Comparison of ENCODE assay signal across 20 cellular contexts in genomic region chr1:28028873-28029654, GRCh38. TPM values are rescaled to one million over a fixed set of nuclear protein-coding genes. Genes with fewer than 3 reads are reported as not detected.
DNase-seq lines count a peak whose midpoint lies in the region; ATAC-seq and TF ChIP-seq lines count a peak whose summit lies in the region.
"Had no signal": no experiment of that assay in that cellular context is flagged by ENCODE, and none has a peak within 500 bp of the region (broad histone marks: within the 10 kb centered on the region; RNA-seq: fewer than 3 reads in every experiment).

No MANE protein-coding gene starts in this region.

- no peak overlapping the region for H2BK5ac ChIP-seq in mesenchymal stem cell (ENCODE audit: low read depth, low read length, poor library complexity, severe bottlenecking)

- H2AK5ac ChIP-seq in mesenchymal stem cell (ENCODE audit: low read length, severe bottlenecking) = peak overlapping the region; percentile 14

- no peak overlapping the region for H3K4me2 ChIP-seq in mesenchymal stem cell (ENCODE audit: low read length, poor library complexity, severe bottlenecking)
- no peak overlapping the region for H3K4me2 ChIP-seq in Karpas-422 (ENCODE audit: low read depth, low read length, poor library complexity, severe bottlenecking)

- H3K23ac ChIP-seq in mesenchymal stem cell (ENCODE audit: low read length in 2 of 2) = no peak overlapping the region

- no peak overlapping the region for H4K91ac ChIP-seq in mesenchymal stem cell (ENCODE audit: low read length)

- H2BK15ac ChIP-seq in mesenchymal stem cell (ENCODE audit: low read depth, poor library complexity, severe bottlenecking) = no peak overlapping the region

- H3K4me1 Mint-ChIP-seq in HFFc6 (ENCODE audit: low read depth) (peaks cover 63% of the 10 kb centered on the region), chondrocyte (ENCODE audit: low read depth) (peaks cover 32% of the 10 kb centered on the region)

- no peaks in the 10 kb centered on the region for H4K20me1 ChIP-seq in Karpas-422 (ENCODE audit: insufficient read depth, low read depth, low read length)

- H3K4ac ChIP-seq in mesenchymal stem cell (ENCODE audit: low read depth in 1 of 2, low read length in 2 of 2) = no peak overlapping the region

- no peak overlapping the region for H3K9ac ChIP-seq in mesenchymal stem cell (ENCODE audit: low read length)
- H3K9ac ChIP-seq in Karpas-422 (ENCODE audit: low read length) = no peak overlapping the region

- H3K27ac ChIP-seq in AG04450 (ENCODE audit: low read depth, low read length) (peak overlapping the region; percentile 54), mesenchymal stem cell (ENCODE audit: low read length, poor library complexity, severe bottlenecking) (peak overlapping the region; percentile 71), Karpas-422 (ENCODE audit: low read length) (no peak overlapping the region)
- H3K27ac ChIP-seq: pancreas, SJSA1 had no signal

- CTCF ChIA-PET in AG04450 (lab: Charles Lee) = interaction anchor here (0.6 to 1.1 kb wide), 2 partner anchors 8 to 220 kb away, joined by 3 to 6 read pairs; no protein-coding TSS in a partner anchor

- peaks cover 12% of the 10 kb centered on the region for H3K79me1 ChIP-seq in mesenchymal stem cell (replicated peaks; ENCODE audit: low read length, poor library complexity, severe bottlenecking)

- peaks cover 8% of the 10 kb centered on the region for H3K36me3 Mint-ChIP-seq in HFFc6 (ENCODE audit: low read depth)
- peaks cover 1% of the 10 kb centered on the region for H3K36me3 Mint-ChIP-seq in chondrocyte (ENCODE audit: low read depth)

- H3K9me3 ChIP-seq in AG04450 (ENCODE audit: control insufficient read depth, insufficient read depth, low read length) (no peaks in the 10 kb centered on the region), mesenchymal stem cell (ENCODE audit: control insufficient read depth, low read length) (no peaks in the 10 kb centered on the region), Karpas-422 (ENCODE audit: low read length) (no peaks in the 10 kb centered on the region)
- H3K9me3 ChIP-seq: mucosa of descending colon, pancreas, SJSA1 had no signal

- DNase-seq in AG04450 (ENCODE audit: low read depth, low spot score) (no peak), HFFc6 (peak; percentile 25), chondrocyte (ENCODE audit: low spot score) (no peak), mesenchymal stem cell (peak; percentile 26), cerebellar nuclear complex (lab: John Stamatoyannopoulos, UW) (no peak), Karpas-422 (no peak)
- DNase-seq in activated CD4-positive, alpha-beta T cell treated with anti-CD3 and anti-CD28 coated beads, Interleukin-2, amount 50 U/mL, for 48 hours = no peak
- DNase-seq: ACHN; activated CD4-positive, alpha-beta T cell treated with anti-CD3 and anti-CD28 coated beads for 48 hours; activated naive CD8-positive, alpha-beta T cell treated with anti-CD3 and anti-CD28 coated beads for 36 hours; activated T-cell treated with anti-CD3 and anti-CD28 coated beads, Interleukin-2, amount 50 U/mL, for 24 hours; Calu3; head of caudate nucleus; mucosa of descending colon; NCI-H1694 treated with DMSO at 0.1 percent for 48 hours; NCI-H446; pancreas; stimulated activated naive CD4-positive, alpha-beta T cell treated with Interleukin-2 at 50 U/mL for 16 hours had no signal

- H3K36me3 ChIP-seq in mesenchymal stem cell (ENCODE audit: control insufficient read depth in 1 of 2, insufficient read depth in 2 of 2, low read depth in 1 of 2, low read length in 2 of 2) (peaks cover 0 to 22% of the 10 kb centered on the region in 2 experiments), Karpas-422 (ENCODE audit: insufficient read depth, low read length) (peaks cover 12% of the 10 kb centered on the region; the same call in 1 of the 2 replicates)

- peaks cover 4% of the 10 kb centered on the region for H3K4me1 ChIP-seq in mesenchymal stem cell (ENCODE audit: control insufficient read depth, insufficient read depth, low read depth, low read length)
- peaks cover 3% of the 10 kb centered on the region; the same call in 1 of the 2 replicates for H3K4me1 ChIP-seq in Karpas-422 (ENCODE audit: low read length)
- H3K4me1 ChIP-seq: pancreas had no signal

- H3K9me3 Mint-ChIP-seq in HFFc6 (no peaks in the 10 kb centered on the region), chondrocyte (ENCODE audit: low read depth) (no peaks in the 10 kb centered on the region)
- H3K9me3 Mint-ChIP-seq: activated naive CD8-positive, alpha-beta T cell treated with anti-CD3 and anti-CD28 coated beads for 36 hours; activated T-cell treated with anti-CD3 and anti-CD28 coated beads, Interleukin-2, amount 50 U/mL, for 24 hours had no signal

- H3K4me3 ChIP-seq in AG04450 (ENCODE audit: low read depth, low read length) = no peak overlapping the region
- no peak overlapping the region for H3K4me3 ChIP-seq in mesenchymal stem cell (ENCODE audit: insufficient read depth in 1 of 2, low read depth in 1 of 2, low read length in 2 of 2)
- no peak overlapping the region for H3K4me3 ChIP-seq in Karpas-422 (ENCODE audit: low read length)
- H3K4me3 ChIP-seq: mucosa of descending colon, pancreas, SJSA1 had no signal

- H3K27me3 Mint-ChIP-seq in HFFc6 (ENCODE audit: insufficient read depth) = peaks cover 1% of the 10 kb centered on the region; the same call in 1 of the 2 replicates
- H3K27me3 Mint-ChIP-seq in chondrocyte (ENCODE audit: low read depth) = no peaks in the 10 kb centered on the region
- H3K27me3 Mint-ChIP-seq: activated naive CD8-positive, alpha-beta T cell treated with anti-CD3 and anti-CD28 coated beads for 36 hours; activated T-cell treated with anti-CD3 and anti-CD28 coated beads, Interleukin-2, amount 50 U/mL, for 24 hours had no signal

- no peak overlapping the region for H2BK12ac ChIP-seq in mesenchymal stem cell (ENCODE audit: low read length in 2 of 2)

- POLR2A ChIA-PET in AG04450 (lab: Yijun Ruan, JAX) = interaction anchor here (0.6 kb wide), 1 partner anchor 22 kb away, joined by 5 read pairs; no protein-coding TSS in a partner anchor

- no peaks in the 10 kb centered on the region for H3K9me2 ChIP-seq in Karpas-422 (replicated peaks; ENCODE audit: insufficient read depth, low read length)

- no peak for TF ChIP-seq CTCF in AG04450 (IDR thresholded peaks at IDR 0.05; ENCODE audit: low read depth, low read length)
- TF ChIP-seq CTCF in HFFc6 (IDR thresholded peaks at IDR 0.05) = no peak
- TF ChIP-seq CTCF in chondrocyte (IDR thresholded peaks at IDR 0.05) = no peak

- peaks cover 78% of the 10 kb centered on the region for H3K79me2 ChIP-seq in Karpas-422 (ENCODE audit: low read length)

- WGBS in mesenchymal stem cell = 86% methylated on average over 2 of the region's 3 CpGs

- H2BK120ac ChIP-seq in mesenchymal stem cell (ENCODE audit: low read depth, low read length) = no peak overlapping the region

- H4K8ac ChIP-seq in mesenchymal stem cell (ENCODE audit: low read length) = no peak overlapping the region

- H3K4me3 Mint-ChIP-seq in HFFc6 = peak overlapping the region; percentile 52
- peak overlapping the region; percentile 22 for H3K4me3 Mint-ChIP-seq in chondrocyte (ENCODE audit: unreplicated experiment)
- H3K4me3 Mint-ChIP-seq: activated naive CD8-positive, alpha-beta T cell treated with anti-CD3 and anti-CD28 coated beads for 36 hours; activated T-cell treated with anti-CD3 and anti-CD28 coated beads, Interleukin-2, amount 50 U/mL, for 24 hours had no signal

- no peak overlapping the region for H2AFZ ChIP-seq in mesenchymal stem cell (ENCODE audit: low read depth, low read length)
- no peak overlapping the region for H2AFZ ChIP-seq in Karpas-422 (ENCODE audit: low read length)

- H3K18ac ChIP-seq in mesenchymal stem cell (ENCODE audit: low read depth in 1 of 2, low read length in 2 of 2) = no peak overlapping the region

- no peak for ATAC-seq in HG02840 (IDR thresholded peaks at IDR 0.05; ENCODE audit: low FRiP score, unreplicated experiment)
- ATAC-seq: mucosa of descending colon, pancreas had no signal

- H3K27me3 ChIP-seq in AG04450 (ENCODE audit: control insufficient read depth, insufficient read depth, low read length) = no peaks in the 10 kb centered on the region
- H3K27me3 ChIP-seq in mesenchymal stem cell (ENCODE audit: control insufficient read depth in 1 of 2, insufficient read depth in 1 of 2, low read length in 2 of 2) = no peaks in the 10 kb centered on the region
- no peaks in the 10 kb centered on the region for H3K27me3 ChIP-seq in Karpas-422 (ENCODE audit: low read length)
- H3K27me3 ChIP-seq: pancreas, SJSA1 had no signal

- no peak overlapping the region for H3K14ac ChIP-seq in mesenchymal stem cell (ENCODE audit: low read length in 2 of 2)

- H3K27ac Mint-ChIP-seq in HFFc6 (peak overlapping the region; percentile 94), chondrocyte (ENCODE audit: unreplicated experiment) (peak overlapping the region; percentile 89)
- H3K27ac Mint-ChIP-seq: activated naive CD8-positive, alpha-beta T cell treated with anti-CD3 and anti-CD28 coated beads for 36 hours; activated T-cell treated with anti-CD3 and anti-CD28 coated beads, Interleukin-2, amount 50 U/mL, for 24 hours had no signal

RNA-seq across cellular contexts. Expression of gene EYA3, which starts 59.3 kb away (rescaled TPM):
- 15.4 and 17.0 TPM in 2 replicates for polyA plus RNA-seq in AG04450 (2011; rRNA removed)
- 49.7 and 59.8 TPM in 2 replicates for polyA minus RNA-seq in AG04450 (2011; rRNA and poly(A)+ RNA removed)
- 10 to 100 TPM; 24.2 to 31.3 (median 27.8) TPM for total RNA-seq in HFFc6 (2021; fragmentation: NEBNext Ultra II Directional; extraction: Animal tissue kit (Norgen Biotek cat#: 25700))
- 13.5 to 17.9 TPM (median 15.7 TPM) in 3 replicates for total RNA-seq in chondrocyte
- polyA plus RNA-seq in mesenchymal stem cell (2013, experiment 1 of 2) = 11.4 TPM
- 10.9 TPM for polyA plus RNA-seq in mesenchymal stem cell (2013, experiment 2 of 2)
- 17.0 and 28.3 TPM in 2 replicates for total RNA-seq in Karpas-422 (2014; rRNA removed; shearing (Covaris generic); ENCODE audit: low replicate concordance)

Comparison
In these comparisons a context has a peak if more than half of its experiments do, and no peak if none do; other contexts are left out.
1. DNase-seq: peak in HFFc6 (single experiment) and mesenchymal stem cell (single experiment); none in AG04450 (single experiment), chondrocyte (single experiment), activated CD4-positive, alpha-beta T cell treated with anti-CD3 and anti-CD28 coated beads, Interleukin-2, amount 50 U/mL, for 48 hours (0 of 2), cerebellar nuclear complex (0 of 2) and Karpas-422 (single experiment).